ENCODE assay signal across 10 cellular contexts in genomic region chr19:35863018-35863417, GRCh38. TPM values are rescaled to one million over a fixed set of nuclear protein-coding genes. Genes with fewer than 3 reads are reported as not detected.
"Had no signal": no experiment of that assay in that cellular context is flagged by ENCODE, and none has a peak within 500 bp of the region (broad histone marks: within the 10 kb centered on the region; RNA-seq: fewer than 3 reads in every experiment).

No MANE protein-coding gene starts in this region.

- H3K4me3 Mint-ChIP-seq: H9, HFFc6 had no signal

- H2AFZ ChIP-seq: GM23338 had no signal

- H3K9ac ChIP-seq: KMS-11 had no signal

- ATAC-seq: GM23338 had no signal

- DNase-seq: H9, HCEC 1CT, HFFc6, KBM-7 had no signal

- H3K27ac ChIP-seq: HL-60, KMS-11 had no signal

- H3K4me3 ChIP-seq: GM23338 had no signal

- H3K9me3 Mint-ChIP-seq: GM23338, H9, HFFc6 had no signal

- FAIRE-seq: H1, H54 had no signal

- H3K4me2 ChIP-seq: GM23338, KMS-11 had no signal

- H3K27ac Mint-ChIP-seq: GM23338, HFFc6 had no signal

RNA-seq across cellular contexts. Expression of gene KIRREL2, which starts 6.3 kb away (rescaled TPM):
- total RNA-seq: HT1080 had no signal

RNA-seq across cellular contexts. Expression of gene NPHS1, which starts 10.7 kb away (rescaled TPM):
- total RNA-seq: HFFc6, HT1080 had no signal

RNA-seq across cellular contexts. Expression of gene HCST, which starts 39.3 kb away (rescaled TPM):
- total RNA-seq: GM23338, H1, HT1080 had no signal
